Comparison of ENCODE assay signal across 9 cellular contexts in genomic region chr15:93020976-93021772, GRCh38.
A peak's percentile ranks its signal among the peaks of the same experiment; 100 is the strongest.
DNase-seq lines count a peak whose midpoint lies in the region; ATAC-seq and TF ChIP-seq lines count a peak whose summit lies in the region.
"Had no signal": no experiment of that assay in that cellular context is flagged by ENCODE, and none has a peak within 500 bp of the region (broad histone marks: within the 10 kb centered on the region; RNA-seq: fewer than 3 reads in every experiment).

No MANE protein-coding gene starts in this region.

- H3K27ac Mint-ChIP-seq in naive thymus-derived CD8-positive, alpha-beta T cell = peak overlapping the region; percentile 35 to 84 (median 73)
- no peak overlapping the region for H3K27ac Mint-ChIP-seq in glutamatergic neuron (ENCODE audit: unreplicated experiment)

- TF ChIP-seq POLR2A in tibial nerve (IDR thresholded peaks at IDR 0.05) = no peak

- intact Hi-C loops in Right ventricle myocardium inferior (cut with DNase I) = no loop called here

- peaks cover 0 to 16% (median 4%) of the 10 kb centered on the region in 4 donors for H3K4me1 ChIP-seq in tibial nerve

- no peak overlapping the region for H3K4me3 ChIP-seq in tibial nerve

- POLR2A ChIA-PET in naive thymus-derived CD8-positive, alpha-beta T cell (lab: Charles Lee) = no interaction called here

- TF ChIP-seq EP300 in tibial nerve (IDR thresholded peaks at IDR 0.05) = no peak

- no peaks in the 10 kb centered on the region for H3K9me3 Mint-ChIP-seq in naive thymus-derived CD8-positive, alpha-beta T cell
- peaks cover 7% of the 10 kb centered on the region for H3K9me3 Mint-ChIP-seq in glutamatergic neuron (ENCODE audit: unreplicated experiment)

- ATAC-seq in GM19025 (IDR thresholded peaks at IDR 0.05; ENCODE audit: low read depth, unreplicated experiment) (peak; percentile 80), GM21717 (IDR thresholded peaks at IDR 0.05; ENCODE audit: unreplicated experiment) (peak; percentile 91), HG03354 (IDR thresholded peaks at IDR 0.05; ENCODE audit: poor library complexity, severe bottlenecking, unreplicated experiment) (peak; percentile 85), Right ventricle myocardium inferior (no peak)
- ATAC-seq in naive thymus-derived CD8-positive, alpha-beta T cell = no peak
- ATAC-seq: HCT116 had no signal

- H3K4me3 Mint-ChIP-seq in naive thymus-derived CD8-positive, alpha-beta T cell = peak overlapping the region in 2 of 10 donors; percentile 0 to 26
- H3K4me3 Mint-ChIP-seq in glutamatergic neuron (ENCODE audit: unreplicated experiment) = no peak overlapping the region

- no peak for DNase-seq in naive thymus-derived CD8-positive, alpha-beta T cell
- DNase-seq in glutamatergic neuron (no peak), Right ventricle myocardium inferior (ENCODE audit: missing footprints) (no peak), tibial nerve (ENCODE audit: low spot score in 2 of 2) (no peak), NCI-H146 treated with DMSO at 0.1 percent for 48 hours (lab: John Stamatoyannopoulos, UW; ENCODE audit: unreplicated experiment) (no peak)

- no peak for TF ChIP-seq CTCF in glutamatergic neuron (IDR thresholded peaks at IDR 0.05; ENCODE audit: partially characterized antibody, unreplicated experiment)
- TF ChIP-seq CTCF in tibial nerve (IDR thresholded peaks at IDR 0.05) = no peak

- 89 to 93% methylated on average over 3 of the region's 3 CpGs for whole genome bisulfite sequencing in tibial nerve, 2 donors

- H3K27me3 ChIP-seq in tibial nerve = no peaks in the 10 kb centered on the region

- peaks cover 20 to 97% (median 48%) of the 10 kb centered on the region in 3 donors for H3K36me3 Mint-ChIP-seq in naive thymus-derived CD8-positive, alpha-beta T cell
- H3K36me3 Mint-ChIP-seq in glutamatergic neuron (ENCODE audit: unreplicated experiment) = peaks cover 9% of the 10 kb centered on the region

- H3K4me1 Mint-ChIP-seq in naive thymus-derived CD8-positive, alpha-beta T cell = peaks cover 44 to 81% (median 70%) of the 10 kb centered on the region in 4 donors
- peaks cover 6% of the 10 kb centered on the region for H3K4me1 Mint-ChIP-seq in glutamatergic neuron (ENCODE audit: low read depth, unreplicated experiment)

- no peaks in the 10 kb centered on the region for H3K27me3 Mint-ChIP-seq in naive thymus-derived CD8-positive, alpha-beta T cell
- peaks cover 9% of the 10 kb centered on the region for H3K27me3 Mint-ChIP-seq in glutamatergic neuron (ENCODE audit: unreplicated experiment)

- H3K27ac ChIP-seq in tibial nerve = no peak overlapping the region

- H3K36me3 ChIP-seq in tibial nerve = peaks cover 0 to 93% (median 30%) of the 10 kb centered on the region in 3 donors

- no peaks in the 10 kb centered on the region for H3K9me3 ChIP-seq in tibial nerve

Comparison
In these comparisons a context has a peak if more than half of its experiments do, and no peak if none do; other contexts are left out.
1. ATAC-seq: peak in GM19025 (single experiment), GM21717 (single experiment) and HG03354 (single experiment); none in naive thymus-derived CD8-positive, alpha-beta T cell (0 of 2) and Right ventricle myocardium inferior (single experiment).